8 cellular contexts compared by ENCODE assay signal in the genomic region with DNA sequence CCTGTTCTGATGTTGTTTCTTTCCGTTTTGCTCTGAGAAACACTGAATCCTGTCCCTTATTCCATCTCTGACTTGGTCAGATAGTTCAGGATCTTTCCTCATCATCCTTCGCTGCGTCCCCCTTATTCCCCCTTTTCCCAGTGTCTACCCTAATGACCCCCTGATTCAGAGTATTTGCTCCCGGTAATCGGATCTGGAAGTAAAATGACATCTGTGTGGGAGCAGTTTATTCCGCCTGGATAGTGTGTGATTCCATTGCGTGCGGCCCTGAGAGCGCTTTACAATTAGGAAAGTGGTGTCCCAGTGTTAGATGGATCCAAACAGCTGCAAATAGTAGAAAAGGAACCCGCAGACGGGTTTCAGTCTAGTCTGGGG. TPM values are rescaled to one million over a fixed set of nuclear protein-coding genes. Genes with fewer than 3 reads are reported as not detected.
DNase-seq lines count a peak whose midpoint lies in the region; ATAC-seq and TF ChIP-seq lines count a peak whose summit lies in the region.

No MANE protein-coding gene starts in this region.

- peaks cover 14% of the 10 kb centered on the region for H3K36me3 Mint-ChIP-seq in T-helper 1 cell treated with Interleukin-12 subunit alpha and Interleukin-12 subunit beta and Interleukin-4 antibody, amounts not matched to agents 30 μg/mL and 1 μg/mL, for 36 hours (ENCODE audit: low read depth)
- H3K36me3 Mint-ChIP-seq in T-cell, result peaks cover 5% of the 10 kb centered on the region

- ATAC-seq in T-cell (replicated peaks in 1 of 4) (no peak), GM18870 (IDR thresholded peaks at IDR 0.05; ENCODE audit: unreplicated experiment) (no peak)

- intact Hi-C loops in posterior vena cava (cut with DNase I), result no loop called here

- H3K27me3 Mint-ChIP-seq in T-helper 1 cell treated with Interleukin-12 subunit alpha and Interleukin-12 subunit beta and Interleukin-4 antibody, amounts not matched to agents 30 μg/mL and 1 μg/mL, for 36 hours (ENCODE audit: low read depth), result no peaks in the 10 kb centered on the region
- H3K27me3 Mint-ChIP-seq in T-cell, result no peaks in the 10 kb centered on the region

- TF ChIP-seq CTCF in fibroblast of pulmonary artery (IDR thresholded peaks at IDR 0.05; ENCODE audit: low read length, missing control alignments), result no peak

- peak overlapping the region; percentile 98 for H3K4me3 ChIP-seq in fibroblast of pulmonary artery (replicated peaks; ENCODE audit: low read depth, low read length)

- peak overlapping the region; percentile 91 for H3K27ac Mint-ChIP-seq in T-helper 1 cell treated with Interleukin-12 subunit alpha and Interleukin-12 subunit beta and Interleukin-4 antibody, amounts not matched to agents 30 μg/mL and 1 μg/mL, for 36 hours
- H3K27ac Mint-ChIP-seq in T-cell, result peak overlapping the region; percentile 91 to 93

- H3K9me3 Mint-ChIP-seq in T-helper 1 cell treated with Interleukin-12 subunit alpha and Interleukin-12 subunit beta and Interleukin-4 antibody, amounts not matched to agents 30 μg/mL and 1 μg/mL, for 36 hours, result no peaks in the 10 kb centered on the region
- no peaks in the 10 kb centered on the region for H3K9me3 Mint-ChIP-seq in T-cell

- DNase-seq in T-helper 1 cell, result no peak
- DNase-seq in T-cell, result no peak
- peak; percentile 18 for DNase-seq in fibroblast of pulmonary artery (ENCODE audit: low read depth)
- peak; percentile 20 for DNase-seq in posterior vena cava (ENCODE audit: low spot score)
- DNase-seq in activated CD8-positive, alpha-beta memory T cell treated with anti-CD3 and anti-CD28 coated beads for 24 hours, result no peak
- no peak for DNase-seq in cerebellar cortex (ENCODE audit: low spot score)

- peak overlapping the region; percentile 95 for H3K4me3 Mint-ChIP-seq in T-helper 1 cell treated with Interleukin-12 subunit alpha and Interleukin-12 subunit beta and Interleukin-4 antibody, amounts not matched to agents 30 μg/mL and 1 μg/mL, for 36 hours
- peak overlapping the region; percentile 94 to 97 (median 96) for H3K4me3 Mint-ChIP-seq in T-cell

- CTCF ChIA-PET in T-cell (lab: Charles Lee), result no interaction called here

- peaks cover 15% of the 10 kb centered on the region for H3K4me1 Mint-ChIP-seq in T-helper 1 cell treated with Interleukin-12 subunit alpha and Interleukin-12 subunit beta and Interleukin-4 antibody, amounts not matched to agents 30 μg/mL and 1 μg/mL, for 36 hours (ENCODE audit: low read depth)
- peaks cover 22 to 30% (median 25%) of the 10 kb centered on the region in 3 donors for H3K4me1 Mint-ChIP-seq in T-cell

- POLR2A ChIA-PET in T-cell (lab: Charles Lee), result interaction anchor here in 1 of 2 donors (0.6 kb wide), 1 partner anchor 13 kb away, joined by 4 read pairs; no protein-coding TSS in a partner anchor

RNA-seq across cellular contexts. Expression of a gene that starts 0.6 kb away (rescaled TPM):
- total RNA-seq in T-cell (10 to 100 TPM; 56.9 to 69.3 (median 62.3) TPM), posterior vena cava (10 to 100 TPM; 37.8 to 40.3 TPM)

RNA-seq across cellular contexts. Expression of a gene that starts 53.9 kb away (rescaled TPM):
- total RNA-seq in T-cell (10 to 100 TPM; 53.1 to 56.7 (median 54.6) TPM), posterior vena cava (10 to 100 TPM; 10.8 to 14.9 TPM)

Comparison
In these comparisons a context has a peak if more than half of its experiments do, and no peak if none do; other contexts are left out.
1. DNase-seq: peak in fibroblast of pulmonary artery (single experiment) and posterior vena cava (single experiment); none in T-helper 1 cell (0 of 5), T-cell (0 of 34), activated CD8-positive, alpha-beta memory T cell treated with anti-CD3 and anti-CD28 coated beads for 24 hours (single experiment) and cerebellar cortex (single experiment).